3 cellular contexts compared by ENCODE assay signal in the genomic region with DNA sequence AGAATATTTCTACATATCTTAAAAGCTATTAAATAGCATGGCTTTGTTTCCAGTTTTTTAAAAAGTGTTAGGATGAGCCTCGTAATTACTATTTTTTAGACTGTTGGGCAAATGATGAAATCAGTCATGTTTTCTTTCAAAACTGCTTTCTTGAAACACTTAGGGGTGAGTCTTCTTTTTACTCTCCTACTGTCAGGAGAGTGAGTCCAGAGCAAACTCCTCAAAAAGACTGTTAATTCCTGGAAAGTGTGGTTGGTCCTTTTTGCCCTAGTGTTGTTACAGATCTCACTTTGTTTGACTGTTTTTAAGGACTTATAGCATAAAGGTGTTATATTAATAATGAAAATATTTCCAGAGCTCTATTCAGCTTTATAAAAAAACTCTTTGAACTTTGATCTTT.
TF ChIP-seq lines count a peak whose summit lies in the region.

No MANE protein-coding gene starts in this region.

TF ChIP-seq in SK-N-SH, 30 proteins besides CTCF, POLR2A, EP300 and RAD21:
- TF ChIP-seq RCOR1 (IDR thresholded peaks at IDR 0.05; ENCODE audit: low read length): no peak
- no peak for TF ChIP-seq GABPA (IDR thresholded peaks at IDR 0.05; ENCODE audit: low read depth)
- TF ChIP-seq, protein P1, sequence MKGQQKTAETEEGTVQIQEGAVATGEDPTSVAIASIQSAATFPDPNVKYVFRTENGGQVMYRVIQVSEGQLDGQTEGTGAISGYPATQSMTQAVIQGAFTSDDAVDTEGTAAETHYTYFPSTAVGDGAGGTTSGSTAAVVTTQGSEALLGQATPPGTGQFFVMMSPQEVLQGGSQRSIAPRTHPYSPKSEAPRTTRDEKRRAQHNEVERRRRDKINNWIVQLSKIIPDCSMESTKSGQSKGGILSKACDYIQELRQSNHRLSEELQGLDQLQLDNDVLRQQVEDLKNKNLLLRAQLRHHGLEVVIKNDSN (IDR thresholded peaks at IDR 0.05; ENCODE audit: borderline replicate concordance, low read depth): no peak
- no peak for TF ChIP-seq FOXJ3 (CRISPR knock-in tag; IDR thresholded peaks at IDR 0.05)
- TF ChIP-seq, protein P2, sequence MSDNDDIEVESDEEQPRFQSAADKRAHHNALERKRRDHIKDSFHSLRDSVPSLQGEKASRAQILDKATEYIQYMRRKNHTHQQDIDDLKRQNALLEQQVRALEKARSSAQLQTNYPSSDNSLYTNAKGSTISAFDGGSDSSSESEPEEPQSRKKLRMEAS (IDR thresholded peaks at IDR 0.05; ENCODE audit: low read depth): no peak
- TF ChIP-seq, protein P3, sequence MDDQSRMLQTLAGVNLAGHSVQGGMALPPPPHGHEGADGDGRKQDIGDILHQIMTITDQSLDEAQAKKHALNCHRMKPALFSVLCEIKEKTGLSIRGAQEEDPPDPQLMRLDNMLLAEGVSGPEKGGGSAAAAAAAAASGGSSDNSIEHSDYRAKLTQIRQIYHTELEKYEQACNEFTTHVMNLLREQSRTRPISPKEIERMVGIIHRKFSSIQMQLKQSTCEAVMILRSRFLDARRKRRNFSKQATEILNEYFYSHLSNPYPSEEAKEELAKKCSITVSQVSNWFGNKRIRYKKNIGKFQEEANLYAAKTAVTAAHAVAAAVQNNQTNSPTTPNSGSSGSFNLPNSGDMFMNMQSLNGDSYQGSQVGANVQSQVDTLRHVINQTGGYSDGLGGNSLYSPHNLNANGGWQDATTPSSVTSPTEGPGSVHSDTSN (IDR thresholded peaks at IDR 0.05): no peak
- TF ChIP-seq GATA2 (CRISPR knock-in tag; IDR thresholded peaks at IDR 0.05): no peak

TF ChIP-seq in SK-N-SH treated with all-trans-retinoic acid at 6 μM for 48 hours, 23 proteins besides CTCF, POLR2A, EP300 and RAD21:
- TF ChIP-seq ZNF565 (CRISPR knock-in tag; conservative IDR thresholded peaks at IDR 0.05; ENCODE audit: low read depth) (no peak), ZNF70 (CRISPR knock-in tag; IDR thresholded peaks at IDR 0.05) (no peak), CSDC2 (CRISPR knock-in tag; IDR thresholded peaks at IDR 0.05) (no peak), ZFP3 (CRISPR knock-in tag; IDR thresholded peaks at IDR 0.05) (no peak), RARB (CRISPR knock-in tag; IDR thresholded peaks at IDR 0.05) (no peak), ZC3H10 (CRISPR knock-in tag; IDR thresholded peaks at IDR 0.05) (no peak), ZFP30 (CRISPR knock-in tag; IDR thresholded peaks at IDR 0.05) (no peak)
- TF ChIP-seq, protein P4, sequence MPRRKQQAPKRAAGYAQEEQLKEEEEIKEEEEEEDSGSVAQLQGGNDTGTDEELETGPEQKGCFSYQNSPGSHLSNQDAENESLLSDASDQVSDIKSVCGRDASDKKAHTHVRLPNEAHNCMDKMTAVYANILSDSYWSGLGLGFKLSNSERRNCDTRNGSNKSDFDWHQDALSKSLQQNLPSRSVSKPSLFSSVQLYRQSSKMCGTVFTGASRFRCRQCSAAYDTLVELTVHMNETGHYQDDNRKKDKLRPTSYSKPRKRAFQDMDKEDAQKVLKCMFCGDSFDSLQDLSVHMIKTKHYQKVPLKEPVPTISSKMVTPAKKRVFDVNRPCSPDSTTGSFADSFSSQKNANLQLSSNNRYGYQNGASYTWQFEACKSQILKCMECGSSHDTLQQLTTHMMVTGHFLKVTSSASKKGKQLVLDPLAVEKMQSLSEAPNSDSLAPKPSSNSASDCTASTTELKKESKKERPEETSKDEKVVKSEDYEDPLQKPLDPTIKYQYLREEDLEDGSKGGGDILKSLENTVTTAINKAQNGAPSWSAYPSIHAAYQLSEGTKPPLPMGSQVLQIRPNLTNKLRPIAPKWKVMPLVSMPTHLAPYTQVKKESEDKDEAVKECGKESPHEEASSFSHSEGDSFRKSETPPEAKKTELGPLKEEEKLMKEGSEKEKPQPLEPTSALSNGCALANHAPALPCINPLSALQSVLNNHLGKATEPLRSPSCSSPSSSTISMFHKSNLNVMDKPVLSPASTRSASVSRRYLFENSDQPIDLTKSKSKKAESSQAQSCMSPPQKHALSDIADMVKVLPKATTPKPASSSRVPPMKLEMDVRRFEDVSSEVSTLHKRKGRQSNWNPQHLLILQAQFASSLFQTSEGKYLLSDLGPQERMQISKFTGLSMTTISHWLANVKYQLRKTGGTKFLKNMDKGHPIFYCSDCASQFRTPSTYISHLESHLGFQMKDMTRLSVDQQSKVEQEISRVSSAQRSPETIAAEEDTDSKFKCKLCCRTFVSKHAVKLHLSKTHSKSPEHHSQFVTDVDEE (CRISPR knock-in tag; IDR thresholded peaks at IDR 0.05): no peak
- TF ChIP-seq, protein P5, sequence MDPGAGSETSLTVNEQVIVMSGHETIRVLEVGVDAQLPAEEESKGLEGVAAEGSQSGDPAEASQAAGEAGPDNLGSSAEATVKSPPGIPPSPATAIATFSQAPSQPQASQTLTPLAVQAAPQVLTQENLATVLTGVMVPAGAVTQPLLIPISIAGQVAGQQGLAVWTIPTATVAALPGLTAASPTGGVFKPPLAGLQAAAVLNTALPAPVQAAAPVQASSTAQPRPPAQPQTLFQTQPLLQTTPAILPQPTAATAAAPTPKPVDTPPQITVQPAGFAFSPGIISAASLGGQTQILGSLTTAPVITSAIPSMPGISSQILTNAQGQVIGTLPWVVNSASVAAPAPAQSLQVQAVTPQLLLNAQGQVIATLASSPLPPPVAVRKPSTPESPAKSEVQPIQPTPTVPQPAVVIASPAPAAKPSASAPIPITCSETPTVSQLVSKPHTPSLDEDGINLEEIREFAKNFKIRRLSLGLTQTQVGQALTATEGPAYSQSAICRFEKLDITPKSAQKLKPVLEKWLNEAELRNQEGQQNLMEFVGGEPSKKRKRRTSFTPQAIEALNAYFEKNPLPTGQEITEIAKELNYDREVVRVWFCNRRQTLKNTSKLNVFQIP (CRISPR knock-in tag; IDR thresholded peaks at IDR 0.05; ENCODE audit: borderline replicate concordance, low read depth): no peak

TF ChIP-seq in GM12878, 131 proteins besides CTCF, POLR2A, EP300 and RAD21:
- TF ChIP-seq, protein P6, sequence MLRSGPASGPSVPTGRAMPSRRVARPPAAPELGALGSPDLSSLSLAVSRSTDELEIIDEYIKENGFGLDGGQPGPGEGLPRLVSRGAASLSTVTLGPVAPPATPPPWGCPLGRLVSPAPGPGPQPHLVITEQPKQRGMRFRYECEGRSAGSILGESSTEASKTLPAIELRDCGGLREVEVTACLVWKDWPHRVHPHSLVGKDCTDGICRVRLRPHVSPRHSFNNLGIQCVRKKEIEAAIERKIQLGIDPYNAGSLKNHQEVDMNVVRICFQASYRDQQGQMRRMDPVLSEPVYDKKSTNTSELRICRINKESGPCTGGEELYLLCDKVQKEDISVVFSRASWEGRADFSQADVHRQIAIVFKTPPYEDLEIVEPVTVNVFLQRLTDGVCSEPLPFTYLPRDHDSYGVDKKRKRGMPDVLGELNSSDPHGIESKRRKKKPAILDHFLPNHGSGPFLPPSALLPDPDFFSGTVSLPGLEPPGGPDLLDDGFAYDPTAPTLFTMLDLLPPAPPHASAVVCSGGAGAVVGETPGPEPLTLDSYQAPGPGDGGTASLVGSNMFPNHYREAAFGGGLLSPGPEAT (IDR thresholded peaks at IDR 0.05; ENCODE audit: low read depth): no peak
- TF ChIP-seq NR2C1 (IDR thresholded peaks at IDR 0.05): no peak
- TF ChIP-seq ZNF217 (IDR thresholded peaks at IDR 0.05): no peak
- TF ChIP-seq NR2F1 (conservative IDR thresholded peaks at IDR 0.05): no peak
- no peak for TF ChIP-seq ZNF207 (IDR thresholded peaks at IDR 0.05; ENCODE audit: borderline replicate concordance)
- TF ChIP-seq, protein P7, sequence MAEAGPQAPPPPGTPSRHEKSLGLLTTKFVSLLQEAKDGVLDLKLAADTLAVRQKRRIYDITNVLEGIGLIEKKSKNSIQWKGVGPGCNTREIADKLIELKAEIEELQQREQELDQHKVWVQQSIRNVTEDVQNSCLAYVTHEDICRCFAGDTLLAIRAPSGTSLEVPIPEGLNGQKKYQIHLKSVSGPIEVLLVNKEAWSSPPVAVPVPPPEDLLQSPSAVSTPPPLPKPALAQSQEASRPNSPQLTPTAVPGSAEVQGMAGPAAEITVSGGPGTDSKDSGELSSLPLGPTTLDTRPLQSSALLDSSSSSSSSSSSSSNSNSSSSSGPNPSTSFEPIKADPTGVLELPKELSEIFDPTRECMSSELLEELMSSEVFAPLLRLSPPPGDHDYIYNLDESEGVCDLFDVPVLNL (IDR thresholded peaks at IDR 0.05; ENCODE audit: low read depth, low read length): no peak
- TF ChIP-seq, protein P8, sequence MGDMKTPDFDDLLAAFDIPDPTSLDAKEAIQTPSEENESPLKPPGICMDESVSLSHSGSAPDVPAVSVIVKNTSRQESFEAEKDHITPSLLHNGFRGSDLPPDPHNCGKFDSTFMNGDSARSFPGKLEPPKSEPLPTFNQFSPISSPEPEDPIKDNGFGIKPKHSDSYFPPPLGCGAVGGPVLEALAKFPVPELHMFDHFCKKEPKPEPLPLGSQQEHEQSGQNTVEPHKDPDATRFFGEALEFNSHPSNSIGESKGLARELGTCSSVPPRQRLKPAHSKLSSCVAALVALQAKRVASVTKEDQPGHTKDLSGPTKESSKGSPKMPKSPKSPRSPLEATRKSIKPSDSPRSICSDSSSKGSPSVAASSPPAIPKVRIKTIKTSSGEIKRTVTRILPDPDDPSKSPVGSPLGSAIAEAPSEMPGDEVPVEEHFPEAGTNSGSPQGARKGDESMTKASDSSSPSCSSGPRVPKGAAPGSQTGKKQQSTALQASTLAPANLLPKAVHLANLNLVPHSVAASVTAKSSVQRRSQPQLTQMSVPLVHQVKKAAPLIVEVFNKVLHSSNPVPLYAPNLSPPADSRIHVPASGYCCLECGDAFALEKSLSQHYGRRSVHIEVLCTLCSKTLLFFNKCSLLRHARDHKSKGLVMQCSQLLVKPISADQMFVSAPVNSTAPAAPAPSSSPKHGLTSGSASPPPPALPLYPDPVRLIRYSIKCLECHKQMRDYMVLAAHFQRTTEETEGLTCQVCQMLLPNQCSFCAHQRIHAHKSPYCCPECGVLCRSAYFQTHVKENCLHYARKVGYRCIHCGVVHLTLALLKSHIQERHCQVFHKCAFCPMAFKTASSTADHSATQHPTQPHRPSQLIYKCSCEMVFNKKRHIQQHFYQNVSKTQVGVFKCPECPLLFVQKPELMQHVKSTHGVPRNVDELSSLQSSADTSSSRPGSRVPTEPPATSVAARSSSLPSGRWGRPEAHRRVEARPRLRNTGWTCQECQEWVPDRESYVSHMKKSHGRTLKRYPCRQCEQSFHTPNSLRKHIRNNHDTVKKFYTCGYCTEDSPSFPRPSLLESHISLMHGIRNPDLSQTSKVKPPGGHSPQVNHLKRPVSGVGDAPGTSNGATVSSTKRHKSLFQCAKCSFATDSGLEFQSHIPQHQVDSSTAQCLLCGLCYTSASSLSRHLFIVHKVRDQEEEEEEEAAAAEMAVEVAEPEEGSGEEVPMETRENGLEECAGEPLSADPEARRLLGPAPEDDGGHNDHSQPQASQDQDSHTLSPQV (IDR thresholded peaks at IDR 0.05): no peak
- TF ChIP-seq MTA3 (IDR thresholded peaks at IDR 0.05; ENCODE audit: borderline replicate concordance, low read length): no peak
- TF ChIP-seq SIN3A (IDR thresholded peaks at IDR 0.05; ENCODE audit: low read depth, low read length): no peak
- no peak for TF ChIP-seq ZNF622 (IDR thresholded peaks at IDR 0.05)
- TF ChIP-seq JUNB (IDR thresholded peaks at IDR 0.05): no peak
- no peak for TF ChIP-seq PML (IDR thresholded peaks at IDR 0.05; ENCODE audit: low read length)
- TF ChIP-seq, protein P3 (IDR thresholded peaks at IDR 0.05; ENCODE audit: insufficient replicate concordance, low read depth, low read length): no peak
- no peak for TF ChIP-seq NRF1 (conservative IDR thresholded peaks at IDR 0.05; ENCODE audit: low read depth, low read length)
